Comparison of ENCODE assay signal across 7 cellular contexts in the genomic region with DNA sequence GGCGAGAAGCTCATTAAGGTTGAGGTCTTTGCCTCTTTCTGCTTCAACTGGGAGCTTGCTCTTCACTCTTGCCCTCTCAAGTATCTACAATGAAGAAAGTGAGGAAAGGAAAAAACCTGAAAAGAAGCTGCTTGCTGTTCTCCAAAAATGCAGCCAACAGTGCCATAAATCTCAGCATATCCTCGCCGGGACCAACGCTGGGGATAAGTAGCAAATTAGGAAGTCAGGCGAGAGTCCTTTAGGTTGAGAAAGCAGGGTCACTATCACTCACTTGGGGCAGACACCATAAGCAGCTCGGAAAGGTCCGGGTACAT. TPM values are rescaled to one million over a fixed set of nuclear protein-coding genes. Genes with fewer than 3 reads are reported as not detected.
DNase-seq lines count a peak whose midpoint lies in the region; ATAC-seq, FAIRE-seq and TF ChIP-seq lines count a peak whose summit lies in the region.

No MANE protein-coding gene starts in this region.

- peak; percentile 39 for ATAC-seq in GM19328 (IDR thresholded peaks at IDR 0.05; ENCODE audit: unreplicated experiment)
- ATAC-seq in HG02852 (IDR thresholded peaks at IDR 0.05; ENCODE audit: unreplicated experiment) = no peak

- CTCF ChIA-PET in mammary epithelial cell (lab: Charles Lee; ENCODE audit: low non-redundant PET) = interaction anchor here (0.8 kb wide), 1 partner anchor 571 kb away, joined by 39 read pairs; no protein-coding TSS in a partner anchor

- H3K4me3 ChIP-seq in mammary epithelial cell (replicated peaks in 1 of 3; ENCODE audit: insufficient read depth in 1 of 3, low read depth in 2 of 3, low read length in 3 of 3) (peak overlapping the region; percentile 78 to 96 (median 79)), muscle layer of colon (ENCODE audit: low read depth in 1 of 2, low read length in 2 of 2) (peak overlapping the region; percentile 43 to 98)

- dilution Hi-C loops in mammary epithelial cell (cut with HindIII; ENCODE audit: low sequenced_read_pairs) = no loop called here

- no peaks in the 10 kb centered on the region for H3K9me3 ChIP-seq in mammary epithelial cell (replicated peaks; ENCODE audit: insufficient read depth, low read length)
- no peaks in the 10 kb centered on the region for H3K9me3 ChIP-seq in muscle layer of colon (ENCODE audit: low read length)

- in situ Hi-C loops in mammary epithelial cell (cut with MboI; ENCODE audit: low sequenced_read_pairs in 2 of 2) = no loop called here

- H4K20me1 ChIP-seq in mammary epithelial cell (ENCODE audit: insufficient read depth, low read length) = no peaks in the 10 kb centered on the region

- H2AFZ ChIP-seq in mammary epithelial cell (ENCODE audit: low read depth, low read length) = peak overlapping the region; percentile 97

- TSS peak; percentile 55 for BruUV-seq in mammary epithelial cell (replicated peaks; lab: Mats Ljungman, UMichigan)

- WGBS in mammary epithelial cell (ENCODE audit: low coverage, missing lambda C conversion rate) = 0% methylated on average over 7 of the region's 7 CpGs

- no peak for TF ChIP-seq CTCF in mammary epithelial cell (conservative IDR thresholded peaks at IDR 0.05 in 1 of 2, IDR thresholded peaks at IDR 0.05 in 1 of 2; ENCODE audit: extremely low read depth in 1 of 2, insufficient read depth in 1 of 2, low read depth in 1 of 2, low read length in 2 of 2)

- H3K27me3 ChIP-seq in mammary epithelial cell (ENCODE audit: insufficient read depth, low read length) = no peaks in the 10 kb centered on the region
- H3K27me3 ChIP-seq in muscle layer of colon (ENCODE audit: control insufficient read depth in 1 of 2, insufficient read depth in 2 of 2, low read length in 2 of 2) = no peaks in the 10 kb centered on the region

- FAIRE-seq in HTR-8/SVneo (lab: Jason Lieb, UNC) = peak; percentile 36

- H3K27ac ChIP-seq in mammary epithelial cell (ENCODE audit: insufficient read depth, low read depth, low read length) (peak overlapping the region; percentile 77), muscle layer of colon (ENCODE audit: low read depth, low read length) (peak overlapping the region; percentile 69)

- H3K4me2 ChIP-seq in mammary epithelial cell (ENCODE audit: insufficient read depth, low read depth, low read length) = peak overlapping the region; percentile 97

- H3K79me2 ChIP-seq in mammary epithelial cell (ENCODE audit: insufficient read depth, low read length) = peaks cover 52% of the 10 kb centered on the region

- peaks cover 2% of the 10 kb centered on the region for H3K36me3 ChIP-seq in mammary epithelial cell (ENCODE audit: insufficient read depth, low read length)
- no peaks in the 10 kb centered on the region for H3K36me3 ChIP-seq in muscle layer of colon (ENCODE audit: insufficient read depth, low read length)

- intact Hi-C loops in mammary epithelial cell (cut with micrococcal nuclease) = no loop called here

- H3K4me1 ChIP-seq in mammary epithelial cell (ENCODE audit: insufficient read depth, low read length) (peaks cover 20% of the 10 kb centered on the region), muscle layer of colon (ENCODE audit: insufficient read depth, low read length) (peaks cover 20% of the 10 kb centered on the region)

- DNase-seq in HTR-8/SVneo (ENCODE audit: insufficient read length, low spot score) (no peak), mammary epithelial cell (no peak), midbrain (lab: John Stamatoyannopoulos, UW) (no peak), NCI-H1092 (lab: John Stamatoyannopoulos, UW) (no peak)

- H3K9ac ChIP-seq in mammary epithelial cell (ENCODE audit: insufficient read depth, low read length) = peak overlapping the region; percentile 90
- H3K9ac ChIP-seq in muscle layer of colon (ENCODE audit: low read length) = peak overlapping the region; percentile 84

RNA-seq across cellular contexts. Expression of a gene that starts 0.4 kb away (rescaled TPM):
- 10 to 100 TPM; 30.2 to 36.4 TPM for total RNA-seq in mammary epithelial cell
- polyA plus RNA-seq in mammary epithelial cell = 16.3 TPM
- 77.8 TPM for polyA minus RNA-seq in mammary epithelial cell

RNA-seq across cellular contexts. Expression of a gene that starts 8.6 kb away (rescaled TPM):
- 10 to 100 TPM; 22.0 to 25.2 TPM for total RNA-seq in mammary epithelial cell
- 12.3 TPM for polyA plus RNA-seq in mammary epithelial cell
- 53.6 TPM for polyA minus RNA-seq in mammary epithelial cell
